Comparison of ENCODE assay signal across 1 cellular context in the genomic region with DNA sequence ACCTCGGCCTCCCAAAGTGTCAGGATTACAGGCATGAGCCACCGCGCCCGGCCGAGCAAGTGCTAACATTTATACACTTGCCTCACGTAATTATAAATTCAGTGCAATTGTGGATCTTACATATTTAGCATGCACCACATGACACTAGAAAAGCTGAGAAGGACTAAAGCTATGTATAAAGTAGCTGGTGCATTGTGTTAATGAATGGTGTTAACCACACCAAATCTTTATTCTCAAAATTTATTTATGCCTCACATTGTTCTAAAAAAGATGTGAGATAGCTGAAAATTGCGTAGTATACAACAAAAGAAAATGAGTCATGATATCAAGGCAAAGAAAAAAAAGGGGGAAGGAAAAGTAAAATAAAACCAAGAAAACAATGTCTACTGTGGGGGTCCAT.
TF ChIP-seq lines count a peak whose summit lies in the region.

No MANE protein-coding gene starts in this region.

TF ChIP-seq in GM12878, 131 proteins besides CTCF, POLR2A, EP300 and RAD21 (continued from another document):
- TF ChIP-seq CUX1 (IDR thresholded peaks at IDR 0.05; ENCODE audit: insufficient replicate concordance, low read depth, low read length) (no peak), ATF7 (IDR thresholded peaks at IDR 0.05; ENCODE audit: low read depth) (peak; percentile 69), SREBF2 (IDR thresholded peaks at IDR 0.05; ENCODE audit: low read length) (peak; percentile 50), MTA2 (IDR thresholded peaks at IDR 0.05; ENCODE audit: low read depth) (peak; percentile 63), MEF2B (IDR thresholded peaks at IDR 0.05; ENCODE audit: partially characterized antibody, poor library complexity, severe bottlenecking) (peak; percentile 37), IKZF2 (IDR thresholded peaks at IDR 0.05) (peak in 1 of 2 experiments; percentile 10; a peak in 1 of 4 replicates), ZNF217 (IDR thresholded peaks at IDR 0.05) (0 out of 2 replicates have a peak, but pooled peaks have one; percentile 26)
- TF ChIP-seq, protein P1, sequence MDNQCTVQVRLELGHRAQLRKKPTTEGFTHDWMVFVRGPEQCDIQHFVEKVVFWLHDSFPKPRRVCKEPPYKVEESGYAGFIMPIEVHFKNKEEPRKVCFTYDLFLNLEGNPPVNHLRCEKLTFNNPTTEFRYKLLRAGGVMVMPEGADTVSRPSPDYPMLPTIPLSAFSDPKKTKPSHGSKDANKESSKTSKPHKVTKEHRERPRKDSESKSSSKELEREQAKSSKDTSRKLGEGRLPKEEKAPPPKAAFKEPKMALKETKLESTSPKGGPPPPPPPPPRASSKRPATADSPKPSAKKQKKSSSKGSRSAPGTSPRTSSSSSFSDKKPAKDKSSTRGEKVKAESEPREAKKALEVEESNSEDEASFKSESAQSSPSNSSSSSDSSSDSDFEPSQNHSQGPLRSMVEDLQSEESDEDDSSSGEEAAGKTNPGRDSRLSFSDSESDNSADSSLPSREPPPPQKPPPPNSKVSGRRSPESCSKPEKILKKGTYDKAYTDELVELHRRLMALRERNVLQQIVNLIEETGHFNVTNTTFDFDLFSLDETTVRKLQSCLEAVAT (IDR thresholded peaks at IDR 0.05), result peak; percentile 32; the same call in 1 of the 2 replicates
